In the genomic region with DNA sequence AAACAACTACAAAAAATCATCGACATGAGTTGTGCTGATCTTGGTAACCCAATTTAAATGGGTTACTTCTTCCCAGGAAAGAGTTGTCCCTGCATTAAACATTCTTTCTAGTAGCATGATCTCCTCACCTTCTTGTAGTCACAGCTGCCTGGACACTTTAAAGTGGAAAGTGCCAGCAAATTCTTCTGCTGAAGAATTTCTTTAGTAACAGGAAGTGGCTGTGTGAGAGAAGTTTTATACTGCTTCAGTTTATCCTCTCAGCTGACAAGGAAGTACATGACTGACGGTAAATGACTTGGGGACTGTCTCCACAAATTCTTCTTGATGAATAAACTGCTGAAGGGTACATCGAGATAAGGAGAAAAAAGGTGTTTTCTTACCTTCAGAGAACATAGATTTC, we compare ENCODE assay signal across 10 cellular contexts. TPM values are rescaled to one million over a fixed set of nuclear protein-coding genes. Genes with fewer than 3 reads are reported as not detected.
DNase-seq lines count a peak whose midpoint lies in the region; ATAC-seq and TF ChIP-seq lines count a peak whose summit lies in the region.
"Had no signal": no experiment of that assay in that cellular context is flagged by ENCODE, and none has a peak within 500 bp of the region (broad histone marks: within the 10 kb centered on the region; RNA-seq: fewer than 3 reads in every experiment).

No MANE protein-coding gene starts in this region.

- no peaks in the 10 kb centered on the region for H4K20me1 ChIP-seq in SU-DHL-6 (ENCODE audit: low read depth, low read length)

- H3K9me3 Mint-ChIP-seq in activated naive CD4-positive, alpha-beta T cell treated with anti-CD3 and anti-CD28 coated beads for 36 hours: no peaks in the 10 kb centered on the region

- no peaks in the 10 kb centered on the region for H3F3A ChIP-seq in SU-DHL-6 (ENCODE audit: insufficient read depth)

- peak overlapping the region; percentile 26; the same call in 1 of the 2 replicates for H3K9ac ChIP-seq in SU-DHL-6 (ENCODE audit: low read length)

- H3K27ac Mint-ChIP-seq in activated naive CD4-positive, alpha-beta T cell treated with anti-CD3 and anti-CD28 coated beads for 36 hours: peak overlapping the region; percentile 91
- H3K27ac Mint-ChIP-seq: H9 had no signal

- CTCF ChIA-PET in activated naive CD4-positive, alpha-beta T cell treated with anti-CD3 and anti-CD28 coated beads for 36 hours (lab: Charles Lee): interaction anchor here (1.0 to 2.7 kb wide), 5 partner anchors 8 to 125 kb away, joined by 3 to 18 read pairs (median 3); no protein-coding TSS in a partner anchor

- peak; percentile 30 for DNase-seq in activated naive CD4-positive, alpha-beta T cell treated with anti-CD3 and anti-CD28 coated beads for 36 hours
- DNase-seq in activated naive CD4-positive, alpha-beta T cell treated with anti-CD3 and anti-CD28 coated beads, Interleukin-2, amount 50 U/mL, for 16 hours: no peak
- DNase-seq in hepatic stellate cell (ENCODE audit: low spot score): peak; percentile 7
- DNase-seq in upper lobe of right lung: no peak
- no peak for DNase-seq in activated gamma-delta T cell (lab: John Stamatoyannopoulos, UW)
- no peak for DNase-seq in GDM1 (lab: John Stamatoyannopoulos, UW)
- DNase-seq: H9, NCI-H2227 treated with DMSO at 0.1 percent for 48 hours had no signal

- peaks cover 7% of the 10 kb centered on the region for H3K36me3 Mint-ChIP-seq in activated naive CD4-positive, alpha-beta T cell treated with anti-CD3 and anti-CD28 coated beads for 36 hours (ENCODE audit: low read depth)

- intact Hi-C loops in activated naive CD4-positive, alpha-beta T cell treated with anti-CD3 and anti-CD28 coated beads for 36 hours (cut with micrococcal nuclease): loop anchor here (1.0 to 10.0 kb wide), 6 partner anchors 8 to 1273 kb away; a partner anchor contains a TSS
- intact Hi-C loops in upper lobe of right lung (cut with DNase I): no loop called here

- H2AFZ ChIP-seq in SU-DHL-6 (ENCODE audit: low read depth, low read length, severe bottlenecking): peak overlapping the region; percentile 71

- H3K36me3 ChIP-seq in SU-DHL-6 (ENCODE audit: low read length): no peaks in the 10 kb centered on the region
- H3K36me3 ChIP-seq in upper lobe of right lung: no peaks in the 10 kb centered on the region

- no peaks in the 10 kb centered on the region for H3K27me3 ChIP-seq in SU-DHL-6 (ENCODE audit: low read length)
- no peaks in the 10 kb centered on the region for H3K27me3 ChIP-seq in upper lobe of right lung

- H3K9me2 ChIP-seq in SU-DHL-6 (replicated peaks; ENCODE audit: insufficient read depth, low read length): no peaks in the 10 kb centered on the region

- no peaks in the 10 kb centered on the region for H3K27me3 Mint-ChIP-seq in activated naive CD4-positive, alpha-beta T cell treated with anti-CD3 and anti-CD28 coated beads for 36 hours (ENCODE audit: low read depth)

- H3K4me1 Mint-ChIP-seq in activated naive CD4-positive, alpha-beta T cell treated with anti-CD3 and anti-CD28 coated beads for 36 hours (ENCODE audit: low read depth): peaks cover 60% of the 10 kb centered on the region

- H3K4me3 Mint-ChIP-seq in activated naive CD4-positive, alpha-beta T cell treated with anti-CD3 and anti-CD28 coated beads for 36 hours: peak overlapping the region; percentile 71
- H3K4me3 Mint-ChIP-seq: H9 had no signal

- TF ChIP-seq CTCF in SU-DHL-6 (IDR thresholded peaks at IDR 0.05; ENCODE audit: insufficient read depth, low read length, poor library complexity, severe bottlenecking): no peak
- no peak for TF ChIP-seq CTCF in upper lobe of right lung (IDR thresholded peaks at IDR 0.05)

- no peak overlapping the region for H3K27ac ChIP-seq in SU-DHL-6 (ENCODE audit: low read depth, low read length)
- H3K27ac ChIP-seq in upper lobe of right lung: peak overlapping the region; percentile 70

- peaks cover 6% of the 10 kb centered on the region for H3K4me1 ChIP-seq in upper lobe of right lung

- H3K9me3 ChIP-seq in SU-DHL-6 (ENCODE audit: insufficient read depth, low read length): no peaks in the 10 kb centered on the region
- no peaks in the 10 kb centered on the region for H3K9me3 ChIP-seq in upper lobe of right lung

- H3K4me3 ChIP-seq in SU-DHL-6 (ENCODE audit: insufficient read depth, low read length, poor library complexity, severe bottlenecking): peak overlapping the region; percentile 18
- H3K4me3 ChIP-seq in upper lobe of right lung: peak overlapping the region; percentile 20

- peak overlapping the region; percentile 61 for H3K4me2 ChIP-seq in SU-DHL-6 (ENCODE audit: low read depth, low read length, poor library complexity, severe bottlenecking)

- ATAC-seq in upper lobe of right lung (peak; percentile 78), HG03097 (IDR thresholded peaks at IDR 0.05; ENCODE audit: low FRiP score, unreplicated experiment) (no peak)

- no peaks in the 10 kb centered on the region for H3K79me2 ChIP-seq in SU-DHL-6 (ENCODE audit: insufficient read depth, low read length)

RNA-seq across cellular contexts. Expression of a gene that starts 18.2 kb away (rescaled TPM):
- 1 to 10 TPM; 1.8 to 2.7 TPM for total RNA-seq in activated naive CD4-positive, alpha-beta T cell treated with anti-CD3 and anti-CD28 coated beads for 36 hours
- 2.3 TPM for total RNA-seq in upper lobe of right lung
- total RNA-seq: H9 had no signal

Comparison
In these comparisons a context has a peak if more than half of its experiments do, and no peak if none do; other contexts are left out.
1. DNase-seq: peak in activated naive CD4-positive, alpha-beta T cell treated with anti-CD3 and anti-CD28 coated beads for 36 hours (single experiment) and hepatic stellate cell (single experiment); none in activated naive CD4-positive, alpha-beta T cell treated with anti-CD3 and anti-CD28 coated beads, Interleukin-2, amount 50 U/mL, for 16 hours (single experiment), upper lobe of right lung (single experiment), activated gamma-delta T cell (single experiment) and GDM1 (single experiment).